8 cellular contexts compared by ENCODE assay signal in the genomic region with DNA sequence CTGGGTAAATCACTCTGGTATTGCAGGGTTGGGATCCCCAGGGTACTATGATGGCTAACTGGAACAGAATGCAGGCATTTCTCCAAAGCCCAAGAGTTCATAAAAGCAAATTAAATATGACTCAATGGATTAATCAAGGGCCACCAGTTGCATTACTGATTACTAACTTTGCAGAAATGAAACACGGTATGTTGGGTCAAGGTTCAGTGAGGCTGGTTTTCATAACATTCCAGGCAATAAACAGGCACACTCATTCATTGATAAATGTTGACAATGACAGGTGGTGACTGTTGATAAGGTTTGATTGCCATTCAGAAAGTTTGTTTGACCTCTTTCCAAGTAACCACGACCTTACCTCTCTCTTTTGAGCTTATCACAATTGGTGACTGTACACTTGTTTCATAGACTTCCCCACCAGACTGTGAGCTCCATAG. TPM values are rescaled to one million over a fixed set of nuclear protein-coding genes. Genes with fewer than 3 reads are reported as not detected.
DNase-seq lines count a peak whose midpoint lies in the region; ATAC-seq and TF ChIP-seq lines count a peak whose summit lies in the region.

No MANE protein-coding gene starts in this region.

- ATAC-seq in HCT116, result peak; percentile 16; the same call in 1 of the 2 replicates
- no peak for ATAC-seq in stimulated activated naive CD8-positive, alpha-beta T cell treated with anti-CD3 and anti-CD28 coated beads, Interleukin-15, amount 100 ng/mL, for 72 hours

- H2AFZ ChIP-seq in HCT116 (ENCODE audit: low read depth, low read length, poor library complexity, severe bottlenecking), result peak overlapping the region; percentile 38

- H3K27me3 ChIP-seq in HCT116 (ENCODE audit: insufficient read depth, low read length) (no peaks in the 10 kb centered on the region), iPS-15b (ENCODE audit: control insufficient read depth, insufficient read depth, low read length) (no peaks in the 10 kb centered on the region)

- CTCF ChIA-PET in HCT116 (lab: Charles Lee), result interaction anchor here (1.2 to 1.4 kb wide), 4 partner anchors 12 to 186 kb away, joined by 4 to 14 read pairs (median 7); a partner anchor contains a TSS

- peaks cover 45% of the 10 kb centered on the region for H3K4me1 Mint-ChIP-seq in activated T-helper 1 cell treated with anti-CD3 and anti-CD28 coated beads, Interleukin-12 subunit alpha, Interleukin-12 subunit beta, Interleukin-2, Interleukin-4 antibody, amounts not matched to agents 30 ng/mL and 10 ng/mL and 1 ng/mL, durations not matched to agents 14 hours and 24 hours and 36 hours (ENCODE audit: low read depth)
- peaks cover 48% of the 10 kb centered on the region for H3K4me1 Mint-ChIP-seq in stimulated activated naive CD8-positive, alpha-beta T cell treated with anti-CD3 and anti-CD28 coated beads, Interleukin-15, amount 100 ng/mL, for 72 hours

- TF ChIP-seq CTCF in HCT116 (IDR thresholded peaks at IDR 0.05 in 2 of 3, conservative IDR thresholded peaks at IDR 0.05 in 1 of 3; ENCODE audit: borderline replicate concordance in 1 of 3, insufficient read depth in 1 of 3, low read depth in 2 of 3, low read length in 2 of 3), result no peak

- peaks cover 37% of the 10 kb centered on the region for H3K79me2 ChIP-seq in HCT116 (ENCODE audit: insufficient read depth, low read length)

- peak overlapping the region; percentile 95 for H3K4me3 Mint-ChIP-seq in activated T-helper 1 cell treated with anti-CD3 and anti-CD28 coated beads, Interleukin-12 subunit alpha, Interleukin-12 subunit beta, Interleukin-2, Interleukin-4 antibody, amounts not matched to agents 30 ng/mL and 10 ng/mL and 1 ng/mL, durations not matched to agents 14 hours and 24 hours and 36 hours
- peak overlapping the region; percentile 89 to 97 for H3K4me3 Mint-ChIP-seq in stimulated activated naive CD8-positive, alpha-beta T cell treated with anti-CD3 and anti-CD28 coated beads, Interleukin-15, amount 100 ng/mL, for 72 hours

- H3K9me3 ChIP-seq in HCT116 (ENCODE audit: control insufficient read depth in 1 of 2, insufficient read depth in 1 of 2, low read depth in 1 of 2, low read length in 2 of 2), result no peaks in the 10 kb centered on the region
- no peaks in the 10 kb centered on the region for H3K9me3 ChIP-seq in iPS-15b (ENCODE audit: control insufficient read depth, insufficient read depth, low read length)

- peak overlapping the region; percentile 95 for H3K27ac Mint-ChIP-seq in activated T-helper 1 cell treated with anti-CD3 and anti-CD28 coated beads, Interleukin-12 subunit alpha, Interleukin-12 subunit beta, Interleukin-2, Interleukin-4 antibody, amounts not matched to agents 30 ng/mL and 10 ng/mL and 1 ng/mL, durations not matched to agents 14 hours and 24 hours and 36 hours
- H3K27ac Mint-ChIP-seq in stimulated activated naive CD8-positive, alpha-beta T cell treated with anti-CD3 and anti-CD28 coated beads, Interleukin-15, amount 100 ng/mL, for 72 hours, result peak overlapping the region; percentile 91 to 94

- no peaks in the 10 kb centered on the region for H3K9me2 ChIP-seq in HCT116 (ENCODE audit: insufficient read depth)

- no peak for TF ChIP-seq RAD21 in HCT116 (IDR thresholded peaks at IDR 0.05; ENCODE audit: low read depth)

- BruUV-seq in HCT116 (replicated peaks; lab: Mats Ljungman, UMichigan), result TSS peak; percentile 93

- H4K20me1 ChIP-seq in HCT116 (ENCODE audit: insufficient read depth), result no peaks in the 10 kb centered on the region

- intact Hi-C loops in HCT116 (cut with micrococcal nuclease), result no loop called here
- intact Hi-C loops in activated T-helper 1 cell treated with anti-CD3 and anti-CD28 coated beads, Interleukin-12 subunit alpha, Interleukin-12 subunit beta, Interleukin-2, Interleukin-4 antibody, amounts not matched to agents 30 ng/mL and 10 ng/mL and 1 ng/mL, durations not matched to agents 14 hours and 24 hours and 36 hours (cut with micrococcal nuclease), result loop anchor here (1.0 to 5.0 kb wide), 8 partner anchors 12 to 360 kb away; a partner anchor contains a TSS

- H3K4me2 ChIP-seq in HCT116 (ENCODE audit: low read length), result peak overlapping the region; percentile 84

- POLR2A ChIA-PET in HCT116 (lab: Charles Lee), result interaction anchor here (0.8 to 2.1 kb wide), 5 partner anchors 12 to 134 kb away, joined by 3 to 18 read pairs (median 3); a partner anchor contains a TSS

- H3K9me3 Mint-ChIP-seq in activated T-helper 1 cell treated with anti-CD3 and anti-CD28 coated beads, Interleukin-12 subunit alpha, Interleukin-12 subunit beta, Interleukin-2, Interleukin-4 antibody, amounts not matched to agents 30 ng/mL and 10 ng/mL and 1 ng/mL, durations not matched to agents 14 hours and 24 hours and 36 hours, result no peaks in the 10 kb centered on the region
- no peaks in the 10 kb centered on the region for H3K9me3 Mint-ChIP-seq in stimulated activated naive CD8-positive, alpha-beta T cell treated with anti-CD3 and anti-CD28 coated beads, Interleukin-15, amount 100 ng/mL, for 72 hours

- RAD21 ChIA-PET in HCT116 (lab: Charles Lee; ENCODE audit: low non-redundant PET in 1 of 2, low total read pairs in 2 of 2, uncharacterized antibody in 2 of 2, unreplicated experiment in 2 of 2), result no interaction called here

- peak overlapping the region; percentile 70 for H3K9ac ChIP-seq in HCT116 (ENCODE audit: low read length)
- peak overlapping the region; percentile 13 for H3K9ac ChIP-seq in iPS-15b (ENCODE audit: low read depth, low read length)

- H3K36me3 ChIP-seq in HCT116 (ENCODE audit: control insufficient read depth in 1 of 2, insufficient read depth in 2 of 2, low read length in 2 of 2), result no peaks in the 10 kb centered on the region
- peaks cover 3% of the 10 kb centered on the region for H3K36me3 ChIP-seq in iPS-15b (ENCODE audit: control insufficient read depth, insufficient read depth, low read length)

- H3K4me1 ChIP-seq in HCT116 (ENCODE audit: control insufficient read depth in 1 of 2, insufficient read depth in 2 of 2, low read length in 2 of 2) (peaks cover 15 to 43% of the 10 kb centered on the region in 2 experiments), iPS-15b (ENCODE audit: control insufficient read depth, insufficient read depth, low read length) (peaks cover 7% of the 10 kb centered on the region)

- TF ChIP-seq POLR2A in HCT116 (IDR thresholded peaks at IDR 0.05; ENCODE audit: borderline replicate concordance, extremely low read depth, insufficient read depth, insufficient read length), result no peak

- H3K27ac ChIP-seq in HCT116 (ENCODE audit: low read depth, low read length), result peak overlapping the region; percentile 76

- no peaks in the 10 kb centered on the region for H3K27me3 Mint-ChIP-seq in activated T-helper 1 cell treated with anti-CD3 and anti-CD28 coated beads, Interleukin-12 subunit alpha, Interleukin-12 subunit beta, Interleukin-2, Interleukin-4 antibody, amounts not matched to agents 30 ng/mL and 10 ng/mL and 1 ng/mL, durations not matched to agents 14 hours and 24 hours and 36 hours (ENCODE audit: insufficient read depth)
- H3K27me3 Mint-ChIP-seq in stimulated activated naive CD8-positive, alpha-beta T cell treated with anti-CD3 and anti-CD28 coated beads, Interleukin-15, amount 100 ng/mL, for 72 hours, result no peaks in the 10 kb centered on the region

- in situ Hi-C loops in ACHN (cut with HindIII; ENCODE audit: low pct_ligation_motif_present, low pct_unique_long_range_greater_than_20kb, low sequenced_read_pairs), result no loop called here

- peak; percentile 11 for DNase-seq in ACHN
- no peak for DNase-seq in HCT116 (ENCODE audit: low read depth, low spot score)
- no peak for DNase-seq in activated T-helper 1 cell treated with anti-CD3 and anti-CD28 coated beads, Interleukin-12 subunit alpha, Interleukin-12 subunit beta, Interleukin-2, Interleukin-4 antibody, amounts not matched to agents 30 ng/mL and 10 ng/mL and 1 ng/mL, durations not matched to agents 14 hours and 24 hours and 36 hours (ENCODE audit: low spot score)
- no peak for DNase-seq in stimulated activated naive CD8-positive, alpha-beta T cell treated with anti-CD3 and anti-CD28 coated beads, Interleukin-15, amount 100 ng/mL, for 72 hours
- no peak for DNase-seq in NCI-H510A (lab: John Stamatoyannopoulos, UW)
- DNase-seq in NCI-H1930 (lab: John Stamatoyannopoulos, UW), result no peak
- no peak for DNase-seq in CD1c-positive myeloid dendritic cell (ENCODE audit: extremely low spot score)

- H3K36me3 Mint-ChIP-seq in activated T-helper 1 cell treated with anti-CD3 and anti-CD28 coated beads, Interleukin-12 subunit alpha, Interleukin-12 subunit beta, Interleukin-2, Interleukin-4 antibody, amounts not matched to agents 30 ng/mL and 10 ng/mL and 1 ng/mL, durations not matched to agents 14 hours and 24 hours and 36 hours (ENCODE audit: low read depth), result peaks cover 16% of the 10 kb centered on the region

- H3K4me3 ChIP-seq in HCT116 (replicated peaks in 1 of 2; ENCODE audit: low read depth in 1 of 2, low read length in 2 of 2), result peak overlapping the region; percentile 96 to 98
- H3K4me3 ChIP-seq in iPS-15b (ENCODE audit: low read depth, low read length), result peak overlapping the region; percentile 91

TF ChIP-seq in HCT116, 20 proteins besides CTCF, POLR2A, EP300 and RAD21 (continues in another document):
- TF ChIP-seq SP1 (IDR thresholded peaks at IDR 0.05; ENCODE audit: low read depth) (peak; percentile 18; the same call in 1 of the 2 replicates), ZNF274 (IDR thresholded peaks at IDR 0.05; ENCODE audit: low read depth, low read length) (no peak), SRF (IDR thresholded peaks at IDR 0.05; ENCODE audit: low read depth) (no peak), EGR1 (IDR thresholded peaks at IDR 0.05; ENCODE audit: low read depth) (no peak)

RNA-seq across cellular contexts. Expression of a gene that starts 0.5 kb away (rescaled TPM):
- total RNA-seq in HCT116 (2021; ENCODE audit: unreplicated experiment), result 50.0 TPM
- polyA plus RNA-seq in HCT116 (2012), result 50.7 and 52.9 TPM in 2 replicates
- 116 and 117 TPM in 2 replicates for total RNA-seq in activated T-helper 1 cell treated with anti-CD3 and anti-CD28 coated beads, Interleukin-12 subunit alpha, Interleukin-12 subunit beta, Interleukin-2, Interleukin-4 antibody, amounts not matched to agents 30 ng/mL and 10 ng/mL and 1 ng/mL, durations not matched to agents 14 hours and 24 hours and 36 hours

RNA-seq across cellular contexts. Expression of a gene that starts 12.0 kb away (rescaled TPM):
- total RNA-seq in HCT116 (2021; ENCODE audit: unreplicated experiment), result 61.3 TPM
- polyA plus RNA-seq in HCT116 (2012), result 50.8 and 61.3 TPM in 2 replicates
- total RNA-seq in activated T-helper 1 cell treated with anti-CD3 and anti-CD28 coated beads, Interleukin-12 subunit alpha, Interleukin-12 subunit beta, Interleukin-2, Interleukin-4 antibody, amounts not matched to agents 30 ng/mL and 10 ng/mL and 1 ng/mL, durations not matched to agents 14 hours and 24 hours and 36 hours, result 71.6 and 72.8 TPM in 2 replicates

RNA-seq across cellular contexts. Expression of a gene that starts 23.9 kb away (rescaled TPM):
- total RNA-seq in HCT116 (2021; ENCODE audit: unreplicated experiment), result not detected
- 0.13 and 0.76 TPM in 2 replicates for polyA plus RNA-seq in HCT116 (2012)
- not detected in 2 replicates for total RNA-seq in activated T-helper 1 cell treated with anti-CD3 and anti-CD28 coated beads, Interleukin-12 subunit alpha, Interleukin-12 subunit beta, Interleukin-2, Interleukin-4 antibody, amounts not matched to agents 30 ng/mL and 10 ng/mL and 1 ng/mL, durations not matched to agents 14 hours and 24 hours and 36 hours

RNA-seq across cellular contexts. Expression of a gene that starts 53.7 kb away (rescaled TPM):
- total RNA-seq in HCT116 (2021; ENCODE audit: unreplicated experiment), result 21.4 TPM
- 25.0 and 30.2 TPM in 2 replicates for polyA plus RNA-seq in HCT116 (2012)
- 32.0 and 35.2 TPM in 2 replicates for total RNA-seq in activated T-helper 1 cell treated with anti-CD3 and anti-CD28 coated beads, Interleukin-12 subunit alpha, Interleukin-12 subunit beta, Interleukin-2, Interleukin-4 antibody, amounts not matched to agents 30 ng/mL and 10 ng/mL and 1 ng/mL, durations not matched to agents 14 hours and 24 hours and 36 hours
